In the genomic region with DNA sequence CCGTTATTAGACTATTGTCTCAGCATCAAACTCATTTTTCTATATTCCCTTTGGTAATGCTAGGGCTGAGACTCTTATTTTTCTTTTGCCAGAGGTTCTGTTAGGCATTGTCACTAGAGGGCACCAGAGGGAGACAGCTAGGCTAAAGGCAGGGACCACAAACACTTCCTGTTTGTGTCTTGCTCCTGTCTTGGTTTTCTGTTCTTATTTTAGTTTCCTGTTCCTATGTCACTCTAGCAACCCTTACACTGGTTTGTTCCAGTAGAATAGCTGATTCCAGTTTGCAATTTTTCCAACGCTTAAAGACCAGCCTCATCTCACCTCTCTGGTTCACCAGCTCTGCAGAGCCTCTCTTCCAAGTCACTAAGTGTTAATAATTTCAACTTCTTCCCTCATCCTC, we compare ENCODE assay signal across 8 cellular contexts.
A peak's percentile ranks its signal among the peaks of the same experiment; 100 is the strongest.
DNase-seq lines count a peak whose midpoint lies in the region; ATAC-seq and TF ChIP-seq lines count a peak whose summit lies in the region.

No MANE protein-coding gene starts in this region.

- no peak overlapping the region for H3K18ac ChIP-seq in H9 (ENCODE audit: insufficient read length, low read depth, low read length)

- H3K4me1 Mint-ChIP-seq in H9 = peaks cover 10 to 12% of the 10 kb centered on the region in 2 experiments; a peak in 3 of 4 replicates
- H3K4me1 Mint-ChIP-seq in activated naive CD8-positive, alpha-beta T cell treated with anti-CD3 and anti-CD28 coated beads, Interleukin-2, amount 10 ng/mL, durations not matched to agents 7 days and 5 days = no peaks in the 10 kb centered on the region

- no peaks in the 10 kb centered on the region for H3K9me2 ChIP-seq in Karpas-422 (replicated peaks; ENCODE audit: insufficient read depth, low read length)

- DNase-seq in NK-92 treated with Interleukin-12 subunit alpha and Interleukin-12 subunit beta, amount 100 ng/mL, for 24 hours (lab: John Stamatoyannopoulos, UW) = peak; percentile 10
- no peak for DNase-seq in NK-92 (lab: John Stamatoyannopoulos, UW; ENCODE audit: unreplicated experiment)
- DNase-seq in H9 = peak; percentile 52
- peak; percentile 88 for DNase-seq in Karpas-422
- DNase-seq in RKO (ENCODE audit: low spot score) = peak; percentile 78
- no peak for DNase-seq in activated naive CD8-positive, alpha-beta T cell treated with anti-CD3 and anti-CD28 coated beads, Interleukin-2, amount 10 ng/mL, durations not matched to agents 7 days and 5 days
- DNase-seq in heart right ventricle = peak in 1 of 2 donors; percentile 85
- no peak for DNase-seq in sigmoid colon

- H3T11ph ChIP-seq in H9 (ENCODE audit: low read length) = no peak overlapping the region

- no peak overlapping the region for H3K23ac ChIP-seq in H9 (ENCODE audit: insufficient read length, low read depth, low read length)

- no peaks in the 10 kb centered on the region for H3K36me3 ChIP-seq in Karpas-422 (ENCODE audit: insufficient read depth, low read length)
- no peaks in the 10 kb centered on the region for H3K36me3 ChIP-seq in heart right ventricle
- H3K36me3 ChIP-seq in sigmoid colon = no peaks in the 10 kb centered on the region

- WGBS in H9 (ENCODE audit: extremely low coverage, insufficient read length, low lambda C conversion rate) = no CpG with 5 or more reads among the region's 2 CpGs
- WGBS in heart right ventricle, 2 donors = 22 to 29% methylated on average over 2 of the region's 2 CpGs
- WGBS in sigmoid colon, 2 donors = 20 to 21% methylated on average over 2 of the region's 2 CpGs

- H3K27ac Mint-ChIP-seq in H9 = no peak overlapping the region
- H3K27ac Mint-ChIP-seq in activated naive CD8-positive, alpha-beta T cell treated with anti-CD3 and anti-CD28 coated beads, Interleukin-2, amount 10 ng/mL, durations not matched to agents 7 days and 5 days = no peak overlapping the region

- TF ChIP-seq CTCF in H9 (conservative IDR thresholded peaks at IDR 0.05) (peak; percentile 95), heart right ventricle (IDR thresholded peaks at IDR 0.05) (peak; percentile 78 to 93 (median 90)), sigmoid colon (IDR thresholded peaks at IDR 0.05) (peak in 3 of 4 experiments; percentile 56 to 81 (median 57))

- peaks cover 6 to 35% (median 15%) of the 10 kb centered on the region in 3 experiments for H3K36me3 Mint-ChIP-seq in H9 (ENCODE audit: insufficient read depth in 1 of 3, low read depth in 3 of 3)
- H3K36me3 Mint-ChIP-seq in activated naive CD8-positive, alpha-beta T cell treated with anti-CD3 and anti-CD28 coated beads, Interleukin-2, amount 10 ng/mL, durations not matched to agents 7 days and 5 days = no peaks in the 10 kb centered on the region

- no peak overlapping the region for H3K4ac ChIP-seq in H9 (ENCODE audit: low read depth, low read length)

- H3K27ac ChIP-seq in H9 (ENCODE audit: insufficient read length, low read depth, low read length) (no peak overlapping the region), Karpas-422 (ENCODE audit: low read length) (no peak overlapping the region), heart right ventricle (peak overlapping the region in 6 of 10 donors; percentile 2 to 61 (median 52)), sigmoid colon (no peak overlapping the region)

- H3K14ac ChIP-seq in H9 (ENCODE audit: insufficient read depth, low read length) = no peak overlapping the region

- no peak for TF ChIP-seq POLR2A in sigmoid colon (IDR thresholded peaks at IDR 0.05)

- H3K4me3 ChIP-seq in Karpas-422 (ENCODE audit: low read length) = no peak overlapping the region
- no peak overlapping the region for H3K4me3 ChIP-seq in heart right ventricle
- H3K4me3 ChIP-seq in sigmoid colon = no peak overlapping the region

- H3K56ac ChIP-seq in H9 (ENCODE audit: insufficient read length, low read depth, low read length) = no peak overlapping the region

- H3K4me1 ChIP-seq in H9 (ENCODE audit: insufficient read depth, low read length) (no peaks in the 10 kb centered on the region), Karpas-422 (ENCODE audit: low read length) (no peaks in the 10 kb centered on the region), heart right ventricle (peaks cover 0 to 14% (median 5%) of the 10 kb centered on the region in 9 donors), sigmoid colon (no peaks in the 10 kb centered on the region)

- ATAC-seq in activated naive CD8-positive, alpha-beta T cell treated with anti-CD3 and anti-CD28 coated beads, Interleukin-2, amount 10 ng/mL, durations not matched to agents 7 days and 5 days (ENCODE audit: low read depth) = peak; percentile 96
- ATAC-seq in heart right ventricle = peak; percentile 26 to 89 (median 84)

- no peak for TF ChIP-seq EP300 in sigmoid colon (IDR thresholded peaks at IDR 0.05)

- no peaks in the 10 kb centered on the region for H3K23me2 ChIP-seq in H9 (ENCODE audit: insufficient read length, low read depth, low read length, poor library complexity, severe bottlenecking)

- H2AK5ac ChIP-seq in H9 (ENCODE audit: insufficient read length, low read length) = no peak overlapping the region

- no peaks in the 10 kb centered on the region for H3K9me3 ChIP-seq in H9 (ENCODE audit: control insufficient read depth, low read depth, low read length)
- H3K9me3 ChIP-seq in Karpas-422 (ENCODE audit: low read length) = no peaks in the 10 kb centered on the region
- peaks cover 0 to 28% (median 0%) of the 10 kb centered on the region in 11 donors for H3K9me3 ChIP-seq in heart right ventricle
- no peaks in the 10 kb centered on the region for H3K9me3 ChIP-seq in sigmoid colon

- POLR2A ChIA-PET in activated naive CD8-positive, alpha-beta T cell treated with anti-CD3 and anti-CD28 coated beads, Interleukin-2, amount 10 ng/mL, durations not matched to agents 7 days and 5 days (lab: Charles Lee) = interaction anchor here (0.9 to 1.0 kb wide), 2 partner anchors 9 to 286 kb away, joined by 3 to 6 read pairs; no protein-coding TSS in a partner anchor

- no peak overlapping the region for H2BK5ac ChIP-seq in H9 (ENCODE audit: insufficient read length, low read length)

- intact Hi-C loops in heart right ventricle (cut with DNase I) = loop anchor here (1.0 to 10.0 kb wide), 16 partner anchors 83 to 943 kb away; no protein-coding TSS in a partner anchor
- intact Hi-C loops in sigmoid colon (cut with DNase I) = loop anchor here (5.0 to 10.0 kb wide), 3 partner anchors 286 to 516 kb away; no protein-coding TSS in a partner anchor

- no peak overlapping the region for H4K8ac ChIP-seq in H9 (replicated peaks; ENCODE audit: insufficient read length, low read depth, low read length)

- H3K4me2 ChIP-seq in H9 (ENCODE audit: insufficient read depth, insufficient read length, low read length) (no peak overlapping the region), Karpas-422 (ENCODE audit: low read depth, low read length, poor library complexity, severe bottlenecking) (no peak overlapping the region)

- no peak overlapping the region for H2BK120ac ChIP-seq in H9 (ENCODE audit: low read depth, low read length, poor library complexity, severe bottlenecking)

- H3K27me3 Mint-ChIP-seq in H9 (ENCODE audit: low read depth) = no peaks in the 10 kb centered on the region
- no peaks in the 10 kb centered on the region for H3K27me3 Mint-ChIP-seq in activated naive CD8-positive, alpha-beta T cell treated with anti-CD3 and anti-CD28 coated beads, Interleukin-2, amount 10 ng/mL, durations not matched to agents 7 days and 5 days

- H3K4me3 Mint-ChIP-seq in H9 = no peak overlapping the region
- no peak overlapping the region for H3K4me3 Mint-ChIP-seq in activated naive CD8-positive, alpha-beta T cell treated with anti-CD3 and anti-CD28 coated beads, Interleukin-2, amount 10 ng/mL, durations not matched to agents 7 days and 5 days

- no peak overlapping the region for H3K9ac ChIP-seq in H9 (ENCODE audit: extremely low read depth, insufficient read length, low read length)
- H3K9ac ChIP-seq in Karpas-422 (ENCODE audit: low read length) = no peak overlapping the region

- H4K20me1 ChIP-seq in H9 (ENCODE audit: control insufficient read depth, insufficient read depth, insufficient read length) (no peaks in the 10 kb centered on the region), Karpas-422 (ENCODE audit: insufficient read depth, low read depth, low read length) (no peaks in the 10 kb centered on the region)

- H2BK15ac ChIP-seq in H9 (ENCODE audit: low read depth, low read length) = no peak overlapping the region

- no peaks in the 10 kb centered on the region for H3K79me1 ChIP-seq in H9 (ENCODE audit: insufficient read depth, low read depth, low read length, poor library complexity, severe bottlenecking)

- H2AFZ ChIP-seq in H9 (ENCODE audit: low read length) (peak overlapping the region; percentile 84), Karpas-422 (ENCODE audit: low read length) (peak overlapping the region; percentile 69; the same call in 1 of the 2 replicates)

- H3K79me2 ChIP-seq in H9 (ENCODE audit: insufficient read depth, low read length) = no peaks in the 10 kb centered on the region
- no peaks in the 10 kb centered on the region for H3K79me2 ChIP-seq in Karpas-422 (ENCODE audit: low read length)

- no peak overlapping the region for H2BK12ac ChIP-seq in H9 (ENCODE audit: insufficient read length, low read depth, low read length)

- H3K9me3 Mint-ChIP-seq in H9 = peaks cover 9 to 25% of the 10 kb centered on the region in 2 experiments; a peak in 4 of 5 replicates
- no peaks in the 10 kb centered on the region for H3K9me3 Mint-ChIP-seq in activated naive CD8-positive, alpha-beta T cell treated with anti-CD3 and anti-CD28 coated beads, Interleukin-2, amount 10 ng/mL, durations not matched to agents 7 days and 5 days

- H3K27me3 ChIP-seq in H9 (ENCODE audit: insufficient read depth, low read length) (no peaks in the 10 kb centered on the region), Karpas-422 (ENCODE audit: low read length) (no peaks in the 10 kb centered on the region), heart right ventricle (no peaks in the 10 kb centered on the region), sigmoid colon (no peaks in the 10 kb centered on the region)

- no peak overlapping the region for H2BK20ac ChIP-seq in H9 (ENCODE audit: low read depth, low read length, poor library complexity, severe bottlenecking)

- H4K91ac ChIP-seq in H9 (ENCODE audit: insufficient read length, low read depth, low read length) = no peak overlapping the region

- H4K5ac ChIP-seq in H9 (ENCODE audit: insufficient read length, low read depth, low read length) = no peak overlapping the region

Comparison
In these comparisons a context has a peak if more than half of its experiments do, and no peak if none do; other contexts are left out.
1. DNase-seq: peak in NK-92 treated with Interleukin-12 subunit alpha and Interleukin-12 subunit beta, amount 100 ng/mL, for 24 hours (single experiment), H9 (single experiment), Karpas-422 (single experiment) and RKO (single experiment); none in NK-92 (single experiment), activated naive CD8-positive, alpha-beta T cell treated with anti-CD3 and anti-CD28 coated beads, Interleukin-2, amount 10 ng/mL, durations not matched to agents 7 days and 5 days (single experiment) and sigmoid colon (single experiment).
2. H3K27ac ChIP-seq: peak in heart right ventricle (6 of 10); none in H9 (single experiment), Karpas-422 (single experiment) and sigmoid colon (0 of 4).
3. Peak in every context shown above with its lines, with median percentiles within 50 percentile points of each other: CTCF ChIP-seq.